ENCODE assay signal across 8 cellular contexts in the genomic region with DNA sequence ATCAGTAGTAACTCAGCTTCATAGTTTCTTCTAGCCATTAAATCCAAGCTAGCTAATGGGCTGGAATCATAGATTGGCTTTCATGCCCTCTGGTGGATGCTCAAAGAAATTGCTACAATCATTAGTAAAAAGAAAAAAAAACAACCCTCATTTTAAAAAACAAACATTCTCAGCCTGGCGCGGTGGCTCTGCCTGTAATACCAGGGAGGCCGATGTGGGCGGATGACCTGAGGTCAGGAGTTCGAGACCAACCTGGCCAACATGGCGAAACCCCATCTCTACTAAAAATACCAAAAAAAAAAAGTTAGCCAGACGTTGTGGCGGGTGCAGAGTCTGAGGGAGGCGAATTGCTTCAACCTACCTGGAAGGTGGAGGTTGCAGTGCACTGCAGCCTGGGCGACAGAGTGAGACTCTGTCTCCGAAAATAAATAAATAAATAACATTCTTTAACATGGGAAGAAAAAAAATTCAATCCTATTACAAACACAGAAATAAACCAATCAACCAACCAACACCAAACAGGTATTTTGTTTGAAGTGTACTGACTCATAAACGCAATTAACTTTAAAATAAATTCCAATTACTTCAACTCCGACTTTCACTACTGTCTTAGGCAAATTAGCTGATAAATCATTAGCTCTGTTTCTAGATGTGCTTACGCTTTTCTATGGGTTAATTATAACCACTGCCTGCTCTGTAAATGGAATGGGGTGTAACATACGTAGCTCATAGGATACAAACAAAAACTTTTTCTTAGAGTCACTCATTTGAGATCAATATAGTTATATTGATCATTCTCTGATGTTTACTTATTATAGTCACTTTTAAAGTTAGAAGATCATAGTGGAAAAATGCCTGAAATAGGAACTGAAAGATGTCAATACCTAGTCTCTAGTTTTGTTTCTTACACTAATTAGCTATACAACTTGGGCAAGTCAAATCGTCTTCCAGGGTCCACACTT. TPM values are rescaled to one million over a fixed set of nuclear protein-coding genes. Genes with fewer than 3 reads are reported as not detected.
A peak's percentile ranks its signal among the peaks of the same experiment; 100 is the strongest.
DNase-seq lines count a peak whose midpoint lies in the region; ATAC-seq and TF ChIP-seq lines count a peak whose summit lies in the region.

No MANE protein-coding gene starts in this region.

- H3K9ac ChIP-seq in neural cell (ENCODE audit: low read length): no peak overlapping the region

- no peaks in the 10 kb centered on the region for H3K4me1 ChIP-seq in esophagus squamous epithelium

- H3K4me3 Mint-ChIP-seq in Calu3 (ENCODE audit: low read depth, unreplicated experiment): peak overlapping the region; percentile 44

- H3F3A ChIP-seq in neural cell (ENCODE audit: insufficient read depth, low read length, poor library complexity, severe bottlenecking): no peaks in the 10 kb centered on the region

- peaks cover 12% of the 10 kb centered on the region for H3K4me1 Mint-ChIP-seq in Calu3 (ENCODE audit: low read depth, unreplicated experiment)

- H3K4me3 ChIP-seq in esophagus squamous epithelium (no peak overlapping the region), neural cell (ENCODE audit: low read length) (no peak overlapping the region)

- BruUV-seq in Calu3 (replicated peaks; lab: Mats Ljungman, UMichigan): TSS peak; percentile 100

- ATAC-seq in GM19455 (IDR thresholded peaks at IDR 0.05; ENCODE audit: unreplicated experiment) (peak; percentile 88), HG03460 (IDR thresholded peaks at IDR 0.05; ENCODE audit: unreplicated experiment) (peak; percentile 66)

- H4K20me1 ChIP-seq in neural cell (ENCODE audit: insufficient read depth): no peaks in the 10 kb centered on the region

- TF ChIP-seq EP300 in neural cell (conservative IDR thresholded peaks at IDR 0.05; ENCODE audit: poor library complexity, severe bottlenecking): no peak

- H3K27me3 ChIP-seq in esophagus squamous epithelium (no peaks in the 10 kb centered on the region), neural cell (ENCODE audit: insufficient read depth, low read depth, low read length) (no peaks in the 10 kb centered on the region)

- H3K27ac ChIP-seq in esophagus squamous epithelium: no peak overlapping the region
- no peak overlapping the region for H3K27ac ChIP-seq in neural cell (ENCODE audit: low read length)

- H3K27ac Mint-ChIP-seq in Calu3 (ENCODE audit: unreplicated experiment): peak overlapping the region; percentile 94

- intact Hi-C loops in Calu3 (cut with micrococcal nuclease; ENCODE audit: unreplicated experiment) (loop anchor here (1.0 to 10.0 kb wide), 5 partner anchors 34 to 460 kb away; a partner anchor contains a TSS), esophagus squamous epithelium (cut with DNase I) (no loop called here)

- peak; percentile 68 for TF ChIP-seq RAD21 in neural cell (conservative IDR thresholded peaks at IDR 0.05)

- H3K27me3 Mint-ChIP-seq in Calu3 (ENCODE audit: unreplicated experiment): no peaks in the 10 kb centered on the region

- peak; percentile 86 for DNase-seq in Calu3
- peak; percentile 34 for DNase-seq in NCI-H748 treated with DMSO at 0.1 percent for 48 hours (lab: John Stamatoyannopoulos, UW)
- peak in 2 of 3 experiments; percentile 4 to 17 for DNase-seq in activated CD8-positive, alpha-beta memory T cell treated with anti-CD3 and anti-CD28 coated beads for 48 hours (ENCODE audit: low read depth in 2 of 3, low spot score in 2 of 3)
- DNase-seq in esophagus squamous epithelium (lab: John Stamatoyannopoulos, UW): no peak
- DNase-seq in OCI-M2 (lab: John Stamatoyannopoulos, UW; ENCODE audit: unreplicated experiment): no peak

- no peaks in the 10 kb centered on the region for H3K79me2 ChIP-seq in neural cell (replicated peaks; ENCODE audit: insufficient read depth, low read length)

- no peaks in the 10 kb centered on the region for H3K9me3 Mint-ChIP-seq in Calu3 (ENCODE audit: low read depth, unreplicated experiment)

- H3K4me2 ChIP-seq in neural cell (ENCODE audit: low read length): no peak overlapping the region

- H2AFZ ChIP-seq in neural cell (ENCODE audit: low read depth, low read length): no peak overlapping the region

- H3K9me3 ChIP-seq in esophagus squamous epithelium: no peaks in the 10 kb centered on the region
- H3K9me3 ChIP-seq in neural cell (ENCODE audit: low read length): no peaks in the 10 kb centered on the region

- TF ChIP-seq CTCF in Calu3 (IDR thresholded peaks at IDR 0.05; ENCODE audit: unreplicated experiment): peak; percentile 69
- peak in 5 of 6 experiments; percentile 60 to 76 (median 62) for TF ChIP-seq CTCF in esophagus squamous epithelium (IDR thresholded peaks at IDR 0.05)
- peak; percentile 71 for TF ChIP-seq CTCF in neural cell (IDR thresholded peaks at IDR 0.05; ENCODE audit: poor library complexity, severe bottlenecking)

- no peak for TF ChIP-seq POLR2A in esophagus squamous epithelium (IDR thresholded peaks at IDR 0.05)

- H3K36me3 ChIP-seq in esophagus squamous epithelium: no peaks in the 10 kb centered on the region
- H3K36me3 ChIP-seq in neural cell (ENCODE audit: insufficient read depth, low read length): no peaks in the 10 kb centered on the region

- H3K9me2 ChIP-seq in neural cell (ENCODE audit: insufficient read depth, low read length): no peaks in the 10 kb centered on the region

- peaks cover 7% of the 10 kb centered on the region for H3K36me3 Mint-ChIP-seq in Calu3 (ENCODE audit: insufficient read depth, unreplicated experiment)

- CTCF ChIA-PET in Calu3 (lab: Charles Lee): interaction anchor here (0.5 to 3.6 kb wide), 18 partner anchors 11 to 472 kb away, joined by 3 to 22 read pairs (median 5); a partner anchor contains a TSS

- WGBS in esophagus squamous epithelium, 2 donors: 26 to 32% methylated on average over 15 to 16 of the region's 16 CpGs

TF ChIP-seq in neural cell, 6 proteins besides CTCF, POLR2A, EP300 and RAD21:
- TF ChIP-seq TAF1 (IDR thresholded peaks at IDR 0.05; ENCODE audit: low read depth) (no peak), SMC3 (conservative IDR thresholded peaks at IDR 0.05; ENCODE audit: poor library complexity) (peak; percentile 77)

RNA-seq across cellular contexts. Expression of a gene that starts 24.9 kb away (rescaled TPM):
- total RNA-seq in Calu3 (2022): 0.57 and 1.4 TPM in 2 replicates
- not detected for total RNA-seq in esophagus squamous epithelium
- polyA plus RNA-seq in neural cell: 0.27 TPM in 1 of 2 replicates, not detected in the other
- not detected in 2 replicates for polyA minus RNA-seq in neural cell

RNA-seq across cellular contexts. Expression of a gene that starts 36.8 kb away (rescaled TPM):
- total RNA-seq in Calu3 (2022) (2.9 and 4.8 TPM in 2 replicates), esophagus squamous epithelium (under 1 TPM in 2 of 4 donors, not detected in 2; 0.38 to 0.64 TPM)
- polyA plus RNA-seq in neural cell: not detected in 2 replicates
- polyA minus RNA-seq in neural cell: 0.12 TPM in 1 of 2 replicates, not detected in the other

Comparison
In these comparisons a context has a peak if more than half of its experiments do, and no peak if none do; other contexts are left out.
1. DNase-seq: peak in Calu3 (single experiment), NCI-H748 treated with DMSO at 0.1 percent for 48 hours (single experiment) and activated CD8-positive, alpha-beta memory T cell treated with anti-CD3 and anti-CD28 coated beads for 48 hours (2 of 3); none in esophagus squamous epithelium (single experiment) and OCI-M2 (single experiment).
2. Peak in every context shown above with its lines, with median percentiles within 50 percentile points of each other: CTCF ChIP-seq.